Comparison of ENCODE assay signal across 29 cellular contexts in the genomic region with DNA sequence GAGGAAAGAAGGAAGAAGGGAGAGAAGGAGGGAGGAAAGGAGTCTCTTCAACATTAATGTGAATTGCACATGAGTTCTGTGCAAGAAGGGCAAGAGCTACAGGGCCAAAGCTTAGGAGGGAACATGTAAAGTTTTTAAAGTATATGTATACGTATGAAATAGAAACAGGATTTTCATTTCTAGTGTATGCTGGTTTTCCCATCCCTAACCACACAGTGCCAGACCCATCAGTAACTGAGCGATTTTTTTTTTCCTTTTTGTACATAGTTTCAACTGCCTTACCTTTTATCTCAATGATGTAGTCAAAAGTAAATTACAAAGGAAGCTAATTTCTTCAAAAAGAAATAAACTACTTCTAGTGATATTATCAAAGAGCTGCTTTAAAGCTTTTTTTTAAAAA.
A peak's percentile ranks its signal among the peaks of the same experiment; 100 is the strongest.
DNase-seq lines count a peak whose midpoint lies in the region; ATAC-seq, FAIRE-seq and TF ChIP-seq lines count a peak whose summit lies in the region.
"Had no signal": no experiment of that assay in that cellular context is flagged by ENCODE, and none has a peak within 500 bp of the region (broad histone marks: within the 10 kb centered on the region; RNA-seq: fewer than 3 reads in every experiment).

No MANE protein-coding gene starts in this region.

- peak overlapping the region; percentile 52 for H3K27ac ChIP-seq in KOPT-K1 (ENCODE audit: low read depth, low read length, poor library complexity, severe bottlenecking)
- no peak overlapping the region for H3K27ac ChIP-seq in astrocyte (ENCODE audit: low read depth, low read length)
- H3K27ac ChIP-seq: coronary artery, Peyer's patch, stomach, tibial artery, VCaP had no signal

- no peaks in the 10 kb centered on the region for H4K20me1 ChIP-seq in astrocyte (ENCODE audit: insufficient read depth, low read length)

- peaks cover 4% of the 10 kb centered on the region for H3K4me1 ChIP-seq in astrocyte (ENCODE audit: insufficient read depth, low read length)
- H3K4me1 ChIP-seq: Peyer's patch, stomach, tibial artery had no signal

- peak overlapping the region; percentile 77 for H3K27ac Mint-ChIP-seq in activated naive CD4-positive, alpha-beta T cell treated with anti-CD3 and anti-CD28 coated beads, Interleukin-2, amount 50 U/mL, for 24 hours
- H3K27ac Mint-ChIP-seq in activated naive CD4-positive, alpha-beta T cell treated with anti-CD3 and anti-CD28 coated beads for 36 hours: no peak overlapping the region
- no peak overlapping the region for H3K27ac Mint-ChIP-seq in astrocyte (ENCODE audit: unreplicated experiment)
- H3K27ac Mint-ChIP-seq in stimulated activated naive CD8-positive, alpha-beta T cell treated with anti-CD3 and anti-CD28 coated beads, Interleukin-15, amount 100 ng/mL, for 72 hours: no peak overlapping the region
- H3K27ac Mint-ChIP-seq in CD14-positive monocyte: peak overlapping the region in 3 of 7 donors; percentile 39 to 68 (median 63)
- H3K27ac Mint-ChIP-seq: GM23338 had no signal

- no peaks in the 10 kb centered on the region for H3K79me2 ChIP-seq in astrocyte (ENCODE audit: insufficient read depth, low read length)

- H3K9me3 Mint-ChIP-seq in activated naive CD4-positive, alpha-beta T cell treated with anti-CD3 and anti-CD28 coated beads, Interleukin-2, amount 50 U/mL, for 24 hours: no peaks in the 10 kb centered on the region
- no peaks in the 10 kb centered on the region for H3K9me3 Mint-ChIP-seq in activated naive CD4-positive, alpha-beta T cell treated with anti-CD3 and anti-CD28 coated beads for 36 hours
- H3K9me3 Mint-ChIP-seq in astrocyte (ENCODE audit: unreplicated experiment) (no peaks in the 10 kb centered on the region), CD14-positive monocyte (peaks cover 0 to 3% (median 0%) of the 10 kb centered on the region in 7 donors)
- peaks cover 0 to 5% of the 10 kb centered on the region in 2 donors for H3K9me3 Mint-ChIP-seq in stimulated activated naive CD8-positive, alpha-beta T cell treated with anti-CD3 and anti-CD28 coated beads, Interleukin-15, amount 100 ng/mL, for 72 hours
- H3K9me3 Mint-ChIP-seq: GM23338, immature natural killer cell, neural crest cell had no signal

- H3K36me3 ChIP-seq in KOPT-K1 (ENCODE audit: insufficient read depth, low read length) (no peaks in the 10 kb centered on the region), astrocyte (ENCODE audit: insufficient read depth, low read length) (no peaks in the 10 kb centered on the region)
- H3K36me3 ChIP-seq: Peyer's patch, stomach, tibial artery had no signal

- no peak overlapping the region for H2AFZ ChIP-seq in astrocyte (ENCODE audit: low read depth, low read length)
- H2AFZ ChIP-seq: GM23338 had no signal

- DNase-seq in activated naive CD4-positive, alpha-beta T cell treated with anti-CD3 and anti-CD28 coated beads for 36 hours: no peak
- no peak for DNase-seq in astrocyte (ENCODE audit: low read depth)
- DNase-seq in stimulated activated naive CD8-positive, alpha-beta T cell treated with anti-CD3 and anti-CD28 coated beads, Interleukin-15, amount 100 ng/mL, for 72 hours: no peak
- DNase-seq in H54 (ENCODE audit: insufficient read length, low spot score): no peak
- DNase-seq in mesenteric fat pad (ENCODE audit: low spot score): no peak
- DNase-seq in CD14-positive monocyte (ENCODE audit: low spot score): no peak
- DNase-seq: activated CD4-positive, alpha-beta T cell treated with anti-CD3 and anti-CD28 coated beads for 48 hours; effector CD8-positive, alpha-beta T cell; GDM1; hypothalamus; immature natural killer cell; left cardiac atrium; mammary epithelial cell; NCI-H1048; NCI-H2107; NCI-H345; NCI-H69; Peyer's patch; SHP77 treated with DMSO at 0.1 percent for 48 hours; small intestine; stomach; T-helper 9 cell; tibial artery had no signal

- H3K9ac ChIP-seq in astrocyte (ENCODE audit: low read length): no peak overlapping the region

- H3K4me3 Mint-ChIP-seq in activated naive CD4-positive, alpha-beta T cell treated with anti-CD3 and anti-CD28 coated beads, Interleukin-2, amount 50 U/mL, for 24 hours: peak overlapping the region; percentile 45
- no peak overlapping the region for H3K4me3 Mint-ChIP-seq in activated naive CD4-positive, alpha-beta T cell treated with anti-CD3 and anti-CD28 coated beads for 36 hours
- no peak overlapping the region for H3K4me3 Mint-ChIP-seq in astrocyte (ENCODE audit: unreplicated experiment)
- peak overlapping the region; percentile 49 to 76 for H3K4me3 Mint-ChIP-seq in stimulated activated naive CD8-positive, alpha-beta T cell treated with anti-CD3 and anti-CD28 coated beads, Interleukin-15, amount 100 ng/mL, for 72 hours
- no peak overlapping the region for H3K4me3 Mint-ChIP-seq in CD14-positive monocyte
- H3K4me3 Mint-ChIP-seq: GM23338, neural crest cell had no signal

- H3K4me1 Mint-ChIP-seq in activated naive CD4-positive, alpha-beta T cell treated with anti-CD3 and anti-CD28 coated beads, Interleukin-2, amount 50 U/mL, for 24 hours: peaks cover 81% of the 10 kb centered on the region
- peaks cover 64% of the 10 kb centered on the region for H3K4me1 Mint-ChIP-seq in activated naive CD4-positive, alpha-beta T cell treated with anti-CD3 and anti-CD28 coated beads for 36 hours (ENCODE audit: low read depth)
- H3K4me1 Mint-ChIP-seq in astrocyte (ENCODE audit: low read depth, unreplicated experiment) (peaks cover 12% of the 10 kb centered on the region), CD14-positive monocyte (peaks cover 30% of the 10 kb centered on the region)
- peaks cover 68% of the 10 kb centered on the region for H3K4me1 Mint-ChIP-seq in stimulated activated naive CD8-positive, alpha-beta T cell treated with anti-CD3 and anti-CD28 coated beads, Interleukin-15, amount 100 ng/mL, for 72 hours
- H3K4me1 Mint-ChIP-seq: GM23338 had no signal

- no peak overlapping the region for H3K4me2 ChIP-seq in astrocyte (ENCODE audit: low read length)
- H3K4me2 ChIP-seq: GM23338 had no signal

- TF ChIP-seq POLR2A in H54 (IDR thresholded peaks at IDR 0.05; ENCODE audit: low read depth, low read length): no peak

- intact Hi-C loops in activated naive CD4-positive, alpha-beta T cell treated with anti-CD3 and anti-CD28 coated beads for 36 hours (cut with micrococcal nuclease): loop anchor here (10.0 kb wide), 1 partner anchor 355 kb away; no protein-coding TSS in a partner anchor
- intact Hi-C loops in CD14-positive monocyte (cut with micrococcal nuclease): no loop called here

- no peaks in the 10 kb centered on the region for H3K36me3 Mint-ChIP-seq in activated naive CD4-positive, alpha-beta T cell treated with anti-CD3 and anti-CD28 coated beads, Interleukin-2, amount 50 U/mL, for 24 hours
- H3K36me3 Mint-ChIP-seq in activated naive CD4-positive, alpha-beta T cell treated with anti-CD3 and anti-CD28 coated beads for 36 hours (ENCODE audit: low read depth): peaks cover 3% of the 10 kb centered on the region
- H3K36me3 Mint-ChIP-seq in astrocyte (ENCODE audit: low read depth, unreplicated experiment) (no peaks in the 10 kb centered on the region), CD14-positive monocyte (peaks cover 2 to 9% of the 10 kb centered on the region in 2 donors)
- H3K36me3 Mint-ChIP-seq: immature natural killer cell had no signal

- CTCF ChIA-PET in activated naive CD4-positive, alpha-beta T cell treated with anti-CD3 and anti-CD28 coated beads for 36 hours (lab: Charles Lee): interaction anchor here (1.2 to 2.0 kb wide), 3 partner anchors 9 to 136 kb away, joined by 3 to 6 read pairs (median 3); no protein-coding TSS in a partner anchor

- H3K4me3 ChIP-seq in astrocyte (ENCODE audit: insufficient read depth, low read depth, low read length): no peak overlapping the region
- H3K4me3 ChIP-seq: coronary artery, GM23338, Peyer's patch, stomach, tibial artery had no signal

- no peak for TF ChIP-seq CTCF in astrocyte (IDR thresholded peaks at IDR 0.05; ENCODE audit: insufficient read depth, low read depth, low read length)
- no peak for TF ChIP-seq CTCF in CD14-positive monocyte (IDR thresholded peaks at IDR 0.05)

- no peaks in the 10 kb centered on the region for H3K27me3 ChIP-seq in astrocyte (ENCODE audit: insufficient read depth, low read length)
- H3K27me3 ChIP-seq: Peyer's patch, stomach, tibial artery had no signal

- peak; percentile 93 for FAIRE-seq in astrocyte (lab: Jason Lieb, UNC)
- no peak for FAIRE-seq in H54 (lab: Jason Lieb, UNC)
- FAIRE-seq: small intestine had no signal

- no peaks in the 10 kb centered on the region for H3K9me3 ChIP-seq in KOPT-K1 (ENCODE audit: insufficient read depth, low read length, poor library complexity, severe bottlenecking)
- H3K9me3 ChIP-seq in astrocyte (ENCODE audit: insufficient read depth, low read depth, low read length): no peaks in the 10 kb centered on the region
- H3K9me3 ChIP-seq: Peyer's patch, stomach, tibial artery had no signal

- ATAC-seq in stimulated activated naive CD8-positive, alpha-beta T cell treated with anti-CD3 and anti-CD28 coated beads, Interleukin-15, amount 100 ng/mL, for 72 hours: no peak
- ATAC-seq: GM23338, left cardiac atrium had no signal

- no peaks in the 10 kb centered on the region for H3K27me3 Mint-ChIP-seq in activated naive CD4-positive, alpha-beta T cell treated with anti-CD3 and anti-CD28 coated beads, Interleukin-2, amount 50 U/mL, for 24 hours
- H3K27me3 Mint-ChIP-seq in activated naive CD4-positive, alpha-beta T cell treated with anti-CD3 and anti-CD28 coated beads for 36 hours (ENCODE audit: low read depth): no peaks in the 10 kb centered on the region
- H3K27me3 Mint-ChIP-seq in astrocyte (ENCODE audit: low read depth, unreplicated experiment): no peaks in the 10 kb centered on the region
- no peaks in the 10 kb centered on the region for H3K27me3 Mint-ChIP-seq in stimulated activated naive CD8-positive, alpha-beta T cell treated with anti-CD3 and anti-CD28 coated beads, Interleukin-15, amount 100 ng/mL, for 72 hours
- H3K27me3 Mint-ChIP-seq in CD14-positive monocyte (ENCODE audit: low read depth in 3 of 3): peaks cover 0 to 9% (median 1%) of the 10 kb centered on the region in 3 donors

Comparison
In these comparisons a context has a peak if more than half of its experiments do, and no peak if none do; other contexts are left out.
1. H3K4me3 Mint-ChIP-seq: peak in activated naive CD4-positive, alpha-beta T cell treated with anti-CD3 and anti-CD28 coated beads, Interleukin-2, amount 50 U/mL, for 24 hours (single experiment) and stimulated activated naive CD8-positive, alpha-beta T cell treated with anti-CD3 and anti-CD28 coated beads, Interleukin-15, amount 100 ng/mL, for 72 hours (2 of 2); none in activated naive CD4-positive, alpha-beta T cell treated with anti-CD3 and anti-CD28 coated beads for 36 hours (single experiment), astrocyte (single experiment) and CD14-positive monocyte (0 of 2).